16 cellular contexts compared by ENCODE assay signal in the genomic region with DNA sequence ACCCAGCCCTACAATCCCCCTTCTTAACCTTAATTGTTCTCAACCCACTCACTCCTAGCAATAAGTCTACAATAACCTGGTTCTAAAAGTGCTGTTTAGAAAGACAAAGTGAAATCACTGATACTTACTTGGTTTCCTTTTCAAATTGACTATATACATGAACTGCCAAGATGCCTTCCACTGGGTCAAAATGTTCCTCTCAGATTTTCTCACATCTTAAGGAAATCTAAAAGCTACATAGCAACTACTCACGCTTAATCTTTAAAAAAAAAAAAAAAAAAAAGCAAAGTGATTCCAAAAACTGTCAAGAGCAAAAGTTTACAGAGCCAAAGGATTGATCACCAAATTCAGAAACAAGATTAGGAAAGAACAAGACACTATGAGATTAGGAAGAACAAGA.
DNase-seq lines count a peak whose midpoint lies in the region; ATAC-seq, FAIRE-seq and TF ChIP-seq lines count a peak whose summit lies in the region.
"Had no signal": no experiment of that assay in that cellular context is flagged by ENCODE, and none has a peak within 500 bp of the region (broad histone marks: within the 10 kb centered on the region; RNA-seq: fewer than 3 reads in every experiment).

No MANE protein-coding gene starts in this region.

- H2AFZ ChIP-seq in astrocyte (ENCODE audit: low read depth, low read length) (no peak overlapping the region), MM.1S (ENCODE audit: low read length) (no peak overlapping the region)
- H2AFZ ChIP-seq: parathyroid adenoma had no signal

- H4K20me1 ChIP-seq in astrocyte (ENCODE audit: insufficient read depth, low read length) (peaks cover 75% of the 10 kb centered on the region), MM.1S (ENCODE audit: insufficient read depth, low read length) (peaks cover 14% of the 10 kb centered on the region)

- H3K9me3 Mint-ChIP-seq in astrocyte (ENCODE audit: unreplicated experiment) (no peaks in the 10 kb centered on the region), nephron progenitor cell (no peaks in the 10 kb centered on the region)

- no peak overlapping the region for H3K4me3 ChIP-seq in astrocyte (ENCODE audit: insufficient read depth, low read depth, low read length)
- no peak overlapping the region for H3K4me3 ChIP-seq in MM.1S (ENCODE audit: low read length)
- no peak overlapping the region for H3K4me3 ChIP-seq in MG63

- H3K4me1 Mint-ChIP-seq in astrocyte (ENCODE audit: low read depth, unreplicated experiment): peaks cover 22% of the 10 kb centered on the region
- peaks cover 30% of the 10 kb centered on the region for H3K4me1 Mint-ChIP-seq in nephron progenitor cell

- DNase-seq in GM19240 (ENCODE audit: insufficient read length, low spot score): peak; percentile 4
- no peak for DNase-seq in astrocyte (ENCODE audit: low read depth)
- DNase-seq in nephron progenitor cell: no peak
- DNase-seq in MM.1S: no peak
- no peak for DNase-seq in NCI-H1105 (lab: John Stamatoyannopoulos, UW)
- DNase-seq in MG63: no peak
- DNase-seq: activated T-cell treated with anti-CD3 and anti-CD28 coated beads for 4 hours; central memory CD4-positive, alpha-beta T cell; GF-D8; KG1; kidney glomerular epithelial cell; T-helper 9 cell had no signal

- FAIRE-seq in astrocyte (lab: Jason Lieb, UNC): no peak

- 0 out of 2 replicates have a peak overlapping the region, but pooled peaks have one; percentile 94 for H3K27ac ChIP-seq in 22Rv1
- H3K27ac ChIP-seq in astrocyte (ENCODE audit: low read depth, low read length): no peak overlapping the region
- no peak overlapping the region for H3K27ac ChIP-seq in MM.1S (ENCODE audit: low read length)
- H3K27ac ChIP-seq: parathyroid adenoma had no signal

- TF ChIP-seq CTCF in 22Rv1 (IDR thresholded peaks at IDR 0.05) (no peak), astrocyte (IDR thresholded peaks at IDR 0.05; ENCODE audit: insufficient read depth, low read depth, low read length) (no peak), nephron progenitor cell (IDR thresholded peaks at IDR 0.05) (no peak), MM.1S (IDR thresholded peaks at IDR 0.05; ENCODE audit: low read length) (no peak)

- H3K27me3 Mint-ChIP-seq in astrocyte (ENCODE audit: low read depth, unreplicated experiment) (no peaks in the 10 kb centered on the region), nephron progenitor cell (ENCODE audit: low read depth, poor library complexity) (no peaks in the 10 kb centered on the region)

- no peaks in the 10 kb centered on the region for H3K27me3 ChIP-seq in astrocyte (ENCODE audit: insufficient read depth, low read length)
- no peaks in the 10 kb centered on the region for H3K27me3 ChIP-seq in MM.1S (replicated peaks; ENCODE audit: insufficient read depth, low read length)
- no peaks in the 10 kb centered on the region for H3K27me3 ChIP-seq in MG63

- H3K4me2 ChIP-seq in astrocyte (ENCODE audit: low read length): peak overlapping the region; percentile 23
- H3K4me2 ChIP-seq in MM.1S (ENCODE audit: low read depth, low read length): no peak overlapping the region

- H3K36me3 Mint-ChIP-seq in astrocyte (ENCODE audit: low read depth, unreplicated experiment): peaks cover 3% of the 10 kb centered on the region
- H3K36me3 Mint-ChIP-seq in nephron progenitor cell (ENCODE audit: low read depth): peaks cover 31% of the 10 kb centered on the region

- H3K4me3 Mint-ChIP-seq in astrocyte (ENCODE audit: unreplicated experiment) (peak overlapping the region; percentile 5), nephron progenitor cell (no peak overlapping the region)

- peak overlapping the region; percentile 56 for H3K27ac Mint-ChIP-seq in astrocyte (ENCODE audit: unreplicated experiment)
- H3K27ac Mint-ChIP-seq in nephron progenitor cell: peak overlapping the region; percentile 17

- H3F3A ChIP-seq in MM.1S (ENCODE audit: insufficient read depth, low read length): peaks cover 17% of the 10 kb centered on the region

- H3K79me2 ChIP-seq in astrocyte (ENCODE audit: insufficient read depth, low read length) (peaks cover 87% of the 10 kb centered on the region), MM.1S (ENCODE audit: low read length) (peaks cover 79% of the 10 kb centered on the region)
- H3K79me2 ChIP-seq: parathyroid adenoma had no signal

- H3K36me3 ChIP-seq in astrocyte (ENCODE audit: insufficient read depth, low read length) (peaks cover 3% of the 10 kb centered on the region), MM.1S (replicated peaks; ENCODE audit: insufficient read depth, low read length) (no peaks in the 10 kb centered on the region; the same call in 1 of the 2 replicates), MG63 (peaks cover 17% of the 10 kb centered on the region)

- H3K9me2 ChIP-seq in MM.1S (replicated peaks; ENCODE audit: insufficient read depth, low read length): no peaks in the 10 kb centered on the region

- ATAC-seq in HG02642 (IDR thresholded peaks at IDR 0.05; ENCODE audit: poor library complexity, unreplicated experiment): no peak
- ATAC-seq: Panc1 had no signal

- no peak overlapping the region for H3K9ac ChIP-seq in astrocyte (ENCODE audit: low read length)
- H3K9ac ChIP-seq in MM.1S (ENCODE audit: low read length): no peak overlapping the region
- H3K9ac ChIP-seq: parathyroid adenoma had no signal

- H3K9me3 ChIP-seq in astrocyte (ENCODE audit: insufficient read depth, low read depth, low read length): no peaks in the 10 kb centered on the region
- H3K9me3 ChIP-seq in MM.1S (replicated peaks; ENCODE audit: insufficient read depth, low read length): no peaks in the 10 kb centered on the region
- no peaks in the 10 kb centered on the region for H3K9me3 ChIP-seq in MG63

- H3K4me1 ChIP-seq in astrocyte (ENCODE audit: insufficient read depth, low read length): peaks cover 13% of the 10 kb centered on the region
- peaks cover 7% of the 10 kb centered on the region for H3K4me1 ChIP-seq in MM.1S (ENCODE audit: low read length)
